18 cellular contexts compared by ENCODE assay signal in genomic region chr11:97332271-97332670, GRCh38.
DNase-seq lines count a peak whose midpoint lies in the region; ATAC-seq and TF ChIP-seq lines count a peak whose summit lies in the region.
"Had no signal": no experiment of that assay in that cellular context is flagged by ENCODE, and none has a peak within 500 bp of the region (broad histone marks: within the 10 kb centered on the region; RNA-seq: fewer than 3 reads in every experiment).

No MANE protein-coding gene starts in this region.

- no peak for TF ChIP-seq CTCF in WERI-Rb-1 (IDR thresholded peaks at IDR 0.05; ENCODE audit: low read depth, low read length)

- no peak overlapping the region for H3K4me3 ChIP-seq in WERI-Rb-1 (ENCODE audit: low read depth, low read length)
- H3K4me3 ChIP-seq: SK-N-MC had no signal

- H3K27ac ChIP-seq in WERI-Rb-1, result no peak overlapping the region
- H3K27ac ChIP-seq: SK-N-MC had no signal

- H3K9me3 ChIP-seq in WERI-Rb-1 (ENCODE audit: severe bottlenecking), result no peaks in the 10 kb centered on the region
- H3K9me3 ChIP-seq: BE2C had no signal

- DNase-seq in NCI-H748 (lab: John Stamatoyannopoulos, UW; ENCODE audit: unreplicated experiment), result peak; percentile 32
- DNase-seq in NCI-H748 treated with DMSO at 0.1 percent for 48 hours (lab: John Stamatoyannopoulos, UW), result no peak
- peak; percentile 43 for DNase-seq in NCI-H345 (lab: John Stamatoyannopoulos, UW)
- peak; percentile 52 for DNase-seq in WERI-Rb-1
- DNase-seq in hepatic stellate cell (ENCODE audit: low spot score), result no peak
- DNase-seq: BE2C; CD4-positive, CD25-positive, alpha-beta regulatory T cell; COR-L47; DMS79; H7; Kasumi-1; MM.1S; NCI-H187 treated with DMSO at 0.1 percent for 48 hours; NK-92 treated with Interleukin-12 subunit alpha and Interleukin-12 subunit beta, amount 100 ng/mL, for 24 hours; SHP77 had no signal

- no peaks in the 10 kb centered on the region for H3K27me3 ChIP-seq in WERI-Rb-1 (ENCODE audit: insufficient read depth, low read depth, severe bottlenecking)
- H3K27me3 ChIP-seq: BE2C had no signal

- no peaks in the 10 kb centered on the region for H3K36me3 ChIP-seq in WERI-Rb-1
- H3K36me3 ChIP-seq: BE2C had no signal

- ATAC-seq in HG03135 (IDR thresholded peaks at IDR 0.05; ENCODE audit: unreplicated experiment) (no peak), HG03108 (IDR thresholded peaks at IDR 0.05; ENCODE audit: unreplicated experiment) (no peak)

Comparison
In these comparisons a context has a peak if more than half of its experiments do, and no peak if none do; other contexts are left out.
1. DNase-seq: peak in NCI-H748 (single experiment), NCI-H345 (single experiment) and WERI-Rb-1 (single experiment); none in NCI-H748 treated with DMSO at 0.1 percent for 48 hours (single experiment) and hepatic stellate cell (single experiment).